1 cellular context compared by ENCODE assay signal in genomic region chr4:2944091-2944482, GRCh38.
TF ChIP-seq lines count a peak whose summit lies in the region.

No MANE protein-coding gene starts in this region.

TF ChIP-seq in HepG2, 621 proteins besides CTCF, POLR2A, EP300 and RAD21:
- no peak for TF ChIP-seq ZMAT5 (CRISPR knock-in tag; IDR thresholded peaks at IDR 0.05; ENCODE audit: borderline replicate concordance, low read depth)
- TF ChIP-seq ZNF362 (CRISPR knock-in tag; IDR thresholded peaks at IDR 0.05; ENCODE audit: borderline replicate concordance): no peak
- TF ChIP-seq RBM39 (IDR thresholded peaks at IDR 0.05; ENCODE audit: low read depth, low read length, poor library complexity, severe bottlenecking): no peak
- TF ChIP-seq ZNF577 (CRISPR knock-in tag; IDR thresholded peaks at IDR 0.05; ENCODE audit: borderline replicate concordance, low read depth): no peak
- no peak for TF ChIP-seq ZNF543 (CRISPR knock-in tag; IDR thresholded peaks at IDR 0.05)
